In genomic region chr5:167261309-167262100, GRCh38 we compare ENCODE assay signal across 12 cellular contexts.
DNase-seq lines count a peak whose midpoint lies in the region; ATAC-seq and TF ChIP-seq lines count a peak whose summit lies in the region.
"Had no signal": no experiment of that assay in that cellular context is flagged by ENCODE, and none has a peak within 500 bp of the region (broad histone marks: within the 10 kb centered on the region; RNA-seq: fewer than 3 reads in every experiment).

No MANE protein-coding gene starts in this region.

- CTCF ChIA-PET in PC-9 (lab: Charles Lee): no interaction called here

- H4K20me1 ChIP-seq in PC-9 (ENCODE audit: insufficient read depth): no peaks in the 10 kb centered on the region

- H3K27me3 ChIP-seq in PC-9 (ENCODE audit: insufficient read depth, low read depth): no peaks in the 10 kb centered on the region
- no peaks in the 10 kb centered on the region for H3K27me3 ChIP-seq in ascending aorta
- H3K27me3 ChIP-seq: SJSA1 had no signal

- in situ Hi-C loops in ACHN (cut with HindIII; ENCODE audit: low pct_ligation_motif_present, low pct_unique_long_range_greater_than_20kb, low sequenced_read_pairs): no loop called here

- DNase-seq in ACHN: peak; percentile 20
- DNase-seq in GM20000 (ENCODE audit: low spot score): peak; percentile 3
- DNase-seq in PC-9: no peak
- DNase-seq in fibroblast of the aortic adventitia (ENCODE audit: low read depth): peak; percentile 5
- no peak for DNase-seq in NCI-H510A treated with DMSO at 0.1 percent for 48 hours (lab: John Stamatoyannopoulos, UW)
- no peak for DNase-seq in ascending aorta (ENCODE audit: low spot score in 2 of 2)
- DNase-seq: cerebellar nuclear complex, NCI-H1105 treated with DMSO at 0.1 percent for 48 hours had no signal

- H3K36me3 ChIP-seq in PC-9 (ENCODE audit: low read depth): no peaks in the 10 kb centered on the region
- H3K36me3 ChIP-seq in ascending aorta: no peaks in the 10 kb centered on the region
- H3K36me3 ChIP-seq: SJSA1 had no signal

- intact Hi-C loops in PC-9 (cut with micrococcal nuclease; ENCODE audit: unreplicated experiment): loop anchor here (5.0 kb wide), 1 partner anchor 71 kb away; no protein-coding TSS in a partner anchor
- intact Hi-C loops in ascending aorta (cut with DNase I): no loop called here

- H2AFZ ChIP-seq in PC-9: no peak overlapping the region

- ATAC-seq in GM19023 (IDR thresholded peaks at IDR 0.05; ENCODE audit: unreplicated experiment) (no peak), GM21825 (IDR thresholded peaks at IDR 0.05; ENCODE audit: unreplicated experiment) (no peak)

- H3K9me2 ChIP-seq in PC-9 (ENCODE audit: insufficient read depth): no peaks in the 10 kb centered on the region

- no peaks in the 10 kb centered on the region for H3F3A ChIP-seq in PC-9 (ENCODE audit: insufficient read depth, low read depth)

- H3K79me2 ChIP-seq in PC-9 (ENCODE audit: low read depth): no peaks in the 10 kb centered on the region

- no peaks in the 10 kb centered on the region for H3K9me3 ChIP-seq in PC-9 (ENCODE audit: insufficient read depth, low read depth)
- no peaks in the 10 kb centered on the region for H3K9me3 ChIP-seq in ascending aorta
- H3K9me3 ChIP-seq: Caco-2, SJSA1 had no signal

- H3K4me1 ChIP-seq in PC-9 (replicated peaks; ENCODE audit: insufficient read depth) (no peaks in the 10 kb centered on the region), ascending aorta (no peaks in the 10 kb centered on the region)
- H3K4me1 ChIP-seq: Caco-2 had no signal

- POLR2A ChIA-PET in PC-9 (lab: Charles Lee; ENCODE audit: unreplicated experiment): no interaction called here

- H3K27ac ChIP-seq in PC-9: no peak overlapping the region
- no peak overlapping the region for H3K27ac ChIP-seq in ascending aorta
- H3K27ac ChIP-seq: SJSA1 had no signal

- no peak overlapping the region for H3K4me2 ChIP-seq in PC-9

- TF ChIP-seq CTCF in GM20000 (IDR thresholded peaks at IDR 0.05; ENCODE audit: extremely low read depth, missing control alignments) (no peak), PC-9 (conservative IDR thresholded peaks at IDR 0.05) (peak; percentile 59), fibroblast of the aortic adventitia (IDR thresholded peaks at IDR 0.05; ENCODE audit: insufficient read depth, low read length) (peak; percentile 24), ascending aorta (IDR thresholded peaks at IDR 0.05) (no peak)

- no peak overlapping the region for H3K4me3 ChIP-seq in PC-9
- no peak overlapping the region for H3K4me3 ChIP-seq in fibroblast of the aortic adventitia (ENCODE audit: low read depth, low read length)
- no peak overlapping the region for H3K4me3 ChIP-seq in ascending aorta
- H3K4me3 ChIP-seq: SJSA1 had no signal

- no TSS peak for BruUV-seq in PC-9 (replicated peaks; lab: Mats Ljungman, UMichigan)

Comparison
In these comparisons a context has a peak if more than half of its experiments do, and no peak if none do; other contexts are left out.
1. DNase-seq: peak in ACHN (single experiment), GM20000 (single experiment) and fibroblast of the aortic adventitia (single experiment); none in PC-9 (0 of 2), NCI-H510A treated with DMSO at 0.1 percent for 48 hours (single experiment) and ascending aorta (0 of 2).
2. CTCF ChIP-seq: peak in PC-9 (single experiment) and fibroblast of the aortic adventitia (single experiment); none in GM20000 (single experiment) and ascending aorta (0 of 3).